ENCODE assay signal across 8 cellular contexts in genomic region chr12:64669270-64669842, GRCh38. TPM values are rescaled to one million over a fixed set of nuclear protein-coding genes. Genes with fewer than 3 reads are reported as not detected.
DNase-seq lines count a peak whose midpoint lies in the region; TF ChIP-seq lines count a peak whose summit lies in the region.

No MANE protein-coding gene starts in this region.

- TF ChIP-seq CTCF in HEK293 (tag by site-specific recombination; IDR thresholded peaks at IDR 0.05) (no peak), transverse colon (IDR thresholded peaks at IDR 0.05) (no peak)

- H3K36me3 ChIP-seq in HEK293 (ENCODE audit: control insufficient read depth in 2 of 2, insufficient read depth in 1 of 2, low read length in 2 of 2) (no peaks in the 10 kb centered on the region), transverse colon (no peaks in the 10 kb centered on the region)

- intact Hi-C loops in transverse colon (cut with DNase I; ENCODE audit: low total_unique reads) = no loop called here

- no peaks in the 10 kb centered on the region for H3K27me3 ChIP-seq in transverse colon

- peaks cover 91% of the 10 kb centered on the region for H3K4me1 Mint-ChIP-seq in activated naive CD4-positive, alpha-beta T cell treated with anti-CD3 and anti-CD28 coated beads, Interleukin-2, amount 50 U/mL, for 24 hours

- H3K27me3 Mint-ChIP-seq in activated naive CD4-positive, alpha-beta T cell treated with anti-CD3 and anti-CD28 coated beads, Interleukin-2, amount 50 U/mL, for 24 hours = no peaks in the 10 kb centered on the region

- TF ChIP-seq EP300 in transverse colon (IDR thresholded peaks at IDR 0.05; ENCODE audit: low read depth) = no peak

- CTCF ChIA-PET in HEK293 (lab: Yijun Ruan, JAX) = interaction anchor here (0.7 to 1.8 kb wide), 3 partner anchors 9 to 21 kb away, joined by 3 to 6 read pairs (median 4); no protein-coding TSS in a partner anchor

- H3K4me3 ChIP-seq in HEK293 (ENCODE audit: low read depth, low read length) (no peak overlapping the region), transverse colon (peak overlapping the region in 1 of 4 donors; percentile 35)

- H3K27ac ChIP-seq in HEK293 (ENCODE audit: extremely low read depth, low read depth, low read length) = no peak overlapping the region
- H3K27ac ChIP-seq in transverse colon = peak overlapping the region; percentile 80 to 90 (median 87)

- H3K27ac Mint-ChIP-seq in activated naive CD4-positive, alpha-beta T cell treated with anti-CD3 and anti-CD28 coated beads, Interleukin-2, amount 50 U/mL, for 24 hours = peak overlapping the region; percentile 97

- peak overlapping the region; percentile 84 for H3K4me3 Mint-ChIP-seq in activated naive CD4-positive, alpha-beta T cell treated with anti-CD3 and anti-CD28 coated beads, Interleukin-2, amount 50 U/mL, for 24 hours

- 16 to 17% methylated on average over 10 of the region's 10 CpGs for WGBS in transverse colon (ENCODE audit: low coverage in 1 of 2), 2 donors

- no peaks in the 10 kb centered on the region for H3K9me3 Mint-ChIP-seq in activated naive CD4-positive, alpha-beta T cell treated with anti-CD3 and anti-CD28 coated beads, Interleukin-2, amount 50 U/mL, for 24 hours

- no peaks in the 10 kb centered on the region for H3K9me3 ChIP-seq in HEK293 (ENCODE audit: control insufficient read depth, insufficient read depth, low read depth, low read length)
- no peaks in the 10 kb centered on the region for H3K9me3 ChIP-seq in transverse colon

- peak; percentile 23 for TF ChIP-seq POLR2A in transverse colon (IDR thresholded peaks at IDR 0.05)

- in situ Hi-C loops in transverse colon (cut with MboI; ENCODE audit: low pct_ligation_motif_present in 1 of 4, low pct_unique_long_range_greater_than_20kb in 1 of 4, low sequenced_read_pairs in 3 of 4) = no loop called here

- DNase-seq in DMS153 (lab: John Stamatoyannopoulos, UW) (peak; percentile 23), DMS153 treated with DMSO at 0.1 percent for 48 hours (lab: John Stamatoyannopoulos, UW; ENCODE audit: unreplicated experiment) (no peak), MV-4-11 (lab: John Stamatoyannopoulos, UW) (peak; percentile 35), left kidney (ENCODE audit: low read depth, low spot score) (peak; percentile 80), transverse colon (peak; percentile 61), DMS 273 (lab: John Stamatoyannopoulos, UW; ENCODE audit: unreplicated experiment) (no peak)

- H3K36me3 Mint-ChIP-seq in activated naive CD4-positive, alpha-beta T cell treated with anti-CD3 and anti-CD28 coated beads, Interleukin-2, amount 50 U/mL, for 24 hours = no peaks in the 10 kb centered on the region

- POLR2A ChIA-PET in HEK293 (lab: Yijun Ruan, JAX) = interaction anchor here (0.7 kb wide), 2 partner anchors 20 to 24 kb away, joined by 4 to 5 read pairs; no protein-coding TSS in a partner anchor

- H3K4me1 ChIP-seq in HEK293 (ENCODE audit: control insufficient read depth, insufficient read depth, low read length) = peaks cover 53% of the 10 kb centered on the region
- peaks cover 79 to 100% (median 85%) of the 10 kb centered on the region in 4 donors for H3K4me1 ChIP-seq in transverse colon

TF ChIP-seq in HEK293, 187 proteins besides CTCF, POLR2A, EP300 and RAD21:
- TF ChIP-seq ZNF366 (tag by site-specific recombination; conservative IDR thresholded peaks at IDR 0.05) = peak; percentile 22; the same call in 1 of the 2 replicates
- peak; percentile 80 for TF ChIP-seq ZNF600 (tag by site-specific recombination; IDR thresholded peaks at IDR 0.05)
- TF ChIP-seq TRIM28 (IDR thresholded peaks at IDR 0.05; ENCODE audit: borderline replicate concordance, low read length) = peak; percentile 44; the same call in 1 of the 2 replicates
- TF ChIP-seq PRDM1 (tag by site-specific recombination; IDR thresholded peaks at IDR 0.05) = 0 out of 2 replicates have a peak, but pooled peaks have one; percentile 42
- TF ChIP-seq EGR2 (tag by site-specific recombination; IDR thresholded peaks at IDR 0.05; ENCODE audit: low read depth) = no peak
- no peak for TF ChIP-seq ZNF155 (tag by site-specific recombination; IDR thresholded peaks at IDR 0.05)
- TF ChIP-seq ZFP37 (tag by site-specific recombination; IDR thresholded peaks at IDR 0.05) = no peak

RNA-seq across cellular contexts. Expression of gene RASSF3, which starts 59.1 kb away (rescaled TPM):
- 10 to 100 TPM; 41.6 to 83.2 (median 62.5) TPM for total RNA-seq in transverse colon

Comparison
In these comparisons a context has a peak if more than half of its experiments do, and no peak if none do; other contexts are left out.
1. DNase-seq: peak in DMS153 (single experiment), MV-4-11 (single experiment), left kidney (single experiment) and transverse colon (single experiment); none in DMS153 treated with DMSO at 0.1 percent for 48 hours (single experiment) and DMS 273 (single experiment).